In genomic region chr3:194465920-194466570, GRCh38 we compare ENCODE assay signal across 23 cellular contexts. TPM values are rescaled to one million over a fixed set of nuclear protein-coding genes. Genes with fewer than 3 reads are reported as not detected.
A peak's percentile ranks its signal among the peaks of the same experiment; 100 is the strongest.
DNase-seq lines count a peak whose midpoint lies in the region; ATAC-seq, FAIRE-seq and TF ChIP-seq lines count a peak whose summit lies in the region.
"Had no signal": no experiment of that assay in that cellular context is flagged by ENCODE, and none has a peak within 500 bp of the region (broad histone marks: within the 10 kb centered on the region; RNA-seq: fewer than 3 reads in every experiment).

No MANE protein-coding gene starts in this region.

- intact Hi-C loops in activated CD4-positive, alpha-beta T cell treated with anti-CD3 and anti-CD28 coated beads for 36 hours (cut with DNase I, micrococcal nuclease), result loop anchor here in 1 of 2 experiments (5.0 kb wide), 1 partner anchor 134 kb away; no protein-coding TSS in a partner anchor
- intact Hi-C loops in GM12878 (cut with micrococcal nuclease; ENCODE audit: unreplicated experiment) (no loop called here), PC-3 (cut with micrococcal nuclease) (no loop called here)

- H3K9me3 ChIP-seq in OCI-LY3 (ENCODE audit: insufficient read depth, low read length) (no peaks in the 10 kb centered on the region), GM12878 (replicated peaks; ENCODE audit: control insufficient read depth, insufficient read depth, low read length) (no peaks in the 10 kb centered on the region), PC-3 (ENCODE audit: low read length) (no peaks in the 10 kb centered on the region)
- H3K9me3 ChIP-seq: SK-N-SH, upper lobe of left lung had no signal

- H3K36me3 Mint-ChIP-seq in activated CD4-positive, alpha-beta T cell treated with anti-CD3 and anti-CD28 coated beads for 36 hours (ENCODE audit: low read depth), result peaks cover 5% of the 10 kb centered on the region

- in situ Hi-C loops in GM12878 (cut with MboI), result no loop called here

- H3K27ac Mint-ChIP-seq in activated CD4-positive, alpha-beta T cell treated with anti-CD3 and anti-CD28 coated beads for 36 hours, result peak overlapping the region; percentile 72
- H3K27ac Mint-ChIP-seq: stimulated activated naive CD8-positive, alpha-beta T cell treated with anti-CD3 and anti-CD28 coated beads, Interleukin-15, Interleukin-2, amounts not matched to agents 100 ng/mL and 50 ng/mL, for 24 hours had no signal

- RAD21 ChIA-PET in GM12878 (lab: Charles Lee; ENCODE audit: unreplicated experiment), result interaction anchor here (1.3 to 1.4 kb wide), 2 partner anchors 15 to 108 kb away, joined by 3 to 7 read pairs; no protein-coding TSS in a partner anchor

- no peaks in the 10 kb centered on the region for H3F3A ChIP-seq in PC-3 (ENCODE audit: low read length, unreplicated experiment)

- POLR2A ChIA-PET in activated CD4-positive, alpha-beta T cell treated with anti-CD3 and anti-CD28 coated beads for 36 hours (lab: Charles Lee), result interaction anchor here (0.6 to 0.7 kb wide), 2 partner anchors 173 to 1004 kb away, joined by 3 to 7 read pairs; no protein-coding TSS in a partner anchor
- POLR2A ChIA-PET in GM12878 (lab: Charles Lee), result no interaction called here
- POLR2A ChIA-PET in PC-3 (lab: Charles Lee; ENCODE audit: unreplicated experiment), result no interaction called here

- CTCF ChIA-PET in activated CD4-positive, alpha-beta T cell treated with anti-CD3 and anti-CD28 coated beads for 36 hours (lab: Charles Lee), result interaction anchor here (1.1 to 2.4 kb wide), 2 partner anchors 19 to 128 kb away, joined by 6 to 13 read pairs; no protein-coding TSS in a partner anchor
- CTCF ChIA-PET in GM12878 (lab: Yijun Ruan, JAX) (interaction anchor here (1.1 to 2.6 kb wide), 2 partner anchors 24 to 108 kb away, joined by 3 to 13 read pairs; no protein-coding TSS in a partner anchor), PC-3 (lab: Charles Lee) (no interaction called here)

- peak overlapping the region; percentile 52 for H3K4me2 ChIP-seq in OCI-LY3 (ENCODE audit: low read length)
- peak overlapping the region; percentile 2; the same call in 1 of the 2 replicates for H3K4me2 ChIP-seq in GM12878 (ENCODE audit: control insufficient read depth, insufficient read depth)
- no peak overlapping the region for H3K4me2 ChIP-seq in PC-3 (ENCODE audit: low read length)
- H3K4me2 ChIP-seq: SK-N-SH had no signal

- no peak for TF ChIP-seq CTCF in OCI-LY3 (IDR thresholded peaks at IDR 0.05; ENCODE audit: low read depth, low read length)
- TF ChIP-seq CTCF in GM12878 (IDR thresholded peaks at IDR 0.05 in 2 of 3, conservative IDR thresholded peaks at IDR 0.05 in 1 of 3; ENCODE audit: control insufficient read depth in 2 of 3, extremely low read depth in 1 of 3, insufficient read depth in 1 of 3, low read depth in 3 of 3, low read length in 3 of 3), result no peak
- TF ChIP-seq CTCF in PC-3 (conservative IDR thresholded peaks at IDR 0.05; ENCODE audit: low read depth, low read length), result no peak

- H3K27me3 Mint-ChIP-seq in activated CD4-positive, alpha-beta T cell treated with anti-CD3 and anti-CD28 coated beads for 36 hours, result no peaks in the 10 kb centered on the region
- H3K27me3 Mint-ChIP-seq: central memory CD8-positive, alpha-beta T cell; stimulated activated naive CD8-positive, alpha-beta T cell treated with anti-CD3 and anti-CD28 coated beads, Interleukin-15, Interleukin-2, amounts not matched to agents 100 ng/mL and 50 ng/mL, for 24 hours had no signal

- peaks cover 87% of the 10 kb centered on the region for H3K79me2 ChIP-seq in OCI-LY3 (ENCODE audit: low read length)
- peaks cover 65% of the 10 kb centered on the region for H3K79me2 ChIP-seq in GM12878 (ENCODE audit: control insufficient read depth, insufficient read depth, low read length)
- H3K79me2 ChIP-seq in PC-3 (ENCODE audit: low read length), result peaks cover 92% of the 10 kb centered on the region

- no peaks in the 10 kb centered on the region for H3K27me3 ChIP-seq in OCI-LY3 (ENCODE audit: low read depth, low read length)
- H3K27me3 ChIP-seq in GM12878 (replicated peaks in 1 of 2; ENCODE audit: control insufficient read depth in 2 of 2, insufficient read depth in 2 of 2, low read length in 1 of 2), result no peaks in the 10 kb centered on the region
- H3K27me3 ChIP-seq in PC-3 (ENCODE audit: low read length), result no peaks in the 10 kb centered on the region
- H3K27me3 ChIP-seq: pancreas, upper lobe of left lung had no signal

- H3K9ac ChIP-seq in OCI-LY3 (ENCODE audit: low read length) (no peak overlapping the region), GM12878 (ENCODE audit: control insufficient read depth, insufficient read depth, low read length) (no peak overlapping the region), PC-3 (ENCODE audit: low read length) (no peak overlapping the region)
- H3K9ac ChIP-seq: SK-N-SH had no signal

- H3K4me3 Mint-ChIP-seq in activated CD4-positive, alpha-beta T cell treated with anti-CD3 and anti-CD28 coated beads for 36 hours, result no peak overlapping the region
- H3K4me3 Mint-ChIP-seq: CD14-positive monocyte; central memory CD8-positive, alpha-beta T cell; stimulated activated naive CD8-positive, alpha-beta T cell treated with anti-CD3 and anti-CD28 coated beads, Interleukin-15, Interleukin-2, amounts not matched to agents 100 ng/mL and 50 ng/mL, for 24 hours had no signal

- peaks cover 32% of the 10 kb centered on the region for H3K4me1 ChIP-seq in OCI-LY3 (ENCODE audit: low read length)
- peaks cover 10% of the 10 kb centered on the region for H3K4me1 ChIP-seq in GM12878 (ENCODE audit: control insufficient read depth, insufficient read depth, low read length)
- peaks cover 13% of the 10 kb centered on the region for H3K4me1 ChIP-seq in PC-3 (ENCODE audit: insufficient read depth, low read length)
- H3K4me1 ChIP-seq: upper lobe of left lung had no signal

- H3K4me3 ChIP-seq in OCI-LY3 (ENCODE audit: low read length) (peak overlapping the region; percentile 4; the same call in 1 of the 2 replicates), GM12878 (no peak overlapping the region), PC-3 (ENCODE audit: low read length) (no peak overlapping the region)
- H3K4me3 ChIP-seq: pancreas, upper lobe of left lung had no signal

- TF ChIP-seq POLR2A in GM12878 (IDR thresholded peaks at IDR 0.05; ENCODE audit: low read depth, low read length), result no peak

- peaks cover 30% of the 10 kb centered on the region for H3K4me1 Mint-ChIP-seq in activated CD4-positive, alpha-beta T cell treated with anti-CD3 and anti-CD28 coated beads for 36 hours

- no peak for FAIRE-seq in GM12878 (lab: Jason Lieb, UNC)
- FAIRE-seq: A204.1, islet of Langerhans, pancreas, RCC 7860 had no signal

- SMC1A ChIA-PET in GM12878 (lab: Charles Lee; ENCODE audit: uncharacterized antibody, unreplicated experiment), result interaction anchor here (0.7 to 1.5 kb wide), 4 partner anchors 9 to 31 kb away, joined by 3 to 7 read pairs (median 4); no protein-coding TSS in a partner anchor

- TF ChIP-seq RAD21 in GM12878 (IDR thresholded peaks at IDR 0.05; ENCODE audit: insufficient read depth, low read depth, low read length), result no peak

- no TSS peak for BruUV-seq in GM12878 (replicated peaks; lab: Mats Ljungman, UMichigan)
- BruUV-seq in PC-3 (replicated peaks; lab: Mats Ljungman, UMichigan), result no TSS peak

- H4K20me1 ChIP-seq in OCI-LY3 (ENCODE audit: insufficient read depth, low read length) (peaks cover 31% of the 10 kb centered on the region), GM12878 (ENCODE audit: control insufficient read depth, insufficient read depth) (no peaks in the 10 kb centered on the region), PC-3 (ENCODE audit: low read length) (peaks cover 11% of the 10 kb centered on the region; the same call in 1 of the 2 replicates)

- no peaks in the 10 kb centered on the region for H3K9me3 Mint-ChIP-seq in activated CD4-positive, alpha-beta T cell treated with anti-CD3 and anti-CD28 coated beads for 36 hours (ENCODE audit: low read depth)
- H3K9me3 Mint-ChIP-seq: CD14-positive monocyte; central memory CD8-positive, alpha-beta T cell; stimulated activated naive CD8-positive, alpha-beta T cell treated with anti-CD3 and anti-CD28 coated beads, Interleukin-15, Interleukin-2, amounts not matched to agents 100 ng/mL and 50 ng/mL, for 24 hours had no signal

- peaks cover 4% of the 10 kb centered on the region for H3K36me3 ChIP-seq in OCI-LY3 (replicated peaks; ENCODE audit: low read depth, low read length)
- H3K36me3 ChIP-seq in GM12878 (ENCODE audit: control insufficient read depth in 2 of 2, insufficient read depth in 2 of 2, low read length in 1 of 2), result peaks cover 0 to 7% of the 10 kb centered on the region in 2 experiments; a peak in 2 of 4 replicates
- no peaks in the 10 kb centered on the region for H3K36me3 ChIP-seq in PC-3 (ENCODE audit: low read depth, low read length)
- H3K36me3 ChIP-seq: pancreas, upper lobe of left lung had no signal

- H2AFZ ChIP-seq in OCI-LY3 (ENCODE audit: low read depth, low read length) (no peak overlapping the region), GM12878 (ENCODE audit: control insufficient read depth, low read depth, low read length) (no peak overlapping the region), PC-3 (ENCODE audit: low read length) (no peak overlapping the region)

- no peaks in the 10 kb centered on the region for H3K9me2 ChIP-seq in PC-3 (replicated peaks; ENCODE audit: low read length)
- H3K9me2 ChIP-seq: SK-N-SH had no signal

- H3K27ac ChIP-seq in OCI-LY3 (ENCODE audit: low read length) (no peak overlapping the region), GM12878 (ENCODE audit: control insufficient read depth, insufficient read depth) (no peak overlapping the region; the same call in 1 of the 2 replicates), PC-3 (ENCODE audit: low read length) (no peak overlapping the region)
- H3K27ac ChIP-seq: pancreas, upper lobe of left lung had no signal

- peak; percentile 74 for ATAC-seq in activated CD4-positive, alpha-beta T cell treated with anti-CD3 and anti-CD28 coated beads for 36 hours
- ATAC-seq in GM19351 (IDR thresholded peaks at IDR 0.05; ENCODE audit: unreplicated experiment) (peak; percentile 68), GM12878 (peak; percentile 74), PC-3 (no peak)
- ATAC-seq: pancreas, sciatic nerve had no signal

- WGBS in GM12878 (ENCODE audit: insufficient coverage, insufficient replicate concordance, low lambda C conversion rate, missing lambda C conversion rate), result 29% methylated on average over 5 of the region's 5 CpGs

- no peak for DNase-seq in activated CD4-positive, alpha-beta T cell treated with anti-CD3 and anti-CD28 coated beads for 36 hours
- DNase-seq in activated CD4-positive, alpha-beta T cell treated with anti-CD3 and anti-CD28 coated beads for 4 hours, result no peak
- no peak for DNase-seq in GM12878 (ENCODE audit: low read depth, low spot score)
- DNase-seq in GDM1 (lab: John Stamatoyannopoulos, UW), result no peak
- no peak for DNase-seq in PC-3
- no peak for DNase-seq in DMS153 (lab: John Stamatoyannopoulos, UW)
- DNase-seq: activated CD4-positive, alpha-beta T cell treated with anti-CD3 and anti-CD28 coated beads, Interleukin-2, amount 50 U/mL, for 1 hour; DMS79 treated with DMSO at 0.1 percent for 48 hours; effector memory CD4-positive, alpha-beta T cell; NCI-H146; NCI-H82; pancreas; SK-N-SH; upper lobe of left lung had no signal

- TF ChIP-seq EP300 in GM12878 (IDR thresholded peaks at IDR 0.05; ENCODE audit: borderline replicate concordance in 1 of 2, control insufficient read depth in 1 of 2, low read depth in 2 of 2, low read length in 2 of 2), result no peak

RNA-seq across cellular contexts. Expression of gene ATP13A3, which starts 20.8 kb away (rescaled TPM):
- 100 to 1,000 TPM in 1 of 2 experiments, 10 to 100 TPM in 1; 61.4 to 107 TPM for total RNA-seq in activated CD4-positive, alpha-beta T cell treated with anti-CD3 and anti-CD28 coated beads for 36 hours
- 462 and 491 TPM in 2 replicates for total RNA-seq in GM12878 (2013; cell fraction: nucleolus; rRNA removed)
- 91.0 and 126 TPM in 2 replicates for total RNA-seq in GM12878 (2014; rRNA removed)
- total RNA-seq in GM12878 (2014; rRNA removed; fragmentation: Illumina TruSeq; extraction: Trizol), result 89.9 and 90.2 TPM in 2 replicates
- total RNA-seq in GM12878 (2021), result 88.4 and 108 TPM in 2 replicates
- polyA plus RNA-seq in GM12878 (2011; ENCODE audit: low read depth), result 15.6 TPM
- polyA plus RNA-seq in GM12878 (2011; rRNA removed), result 106 and 188 TPM in 2 replicates
- 36.1 and 36.9 TPM in 2 replicates for polyA plus RNA-seq in GM12878 (2011; cell fraction: cytosol; rRNA removed)
- 63.7 and 68.3 TPM in 2 replicates for polyA plus RNA-seq in GM12878 (2011; cell fraction: nucleus; rRNA removed)
- polyA plus RNA-seq in GM12878 (2012), result 23.8 and 32.6 TPM in 2 replicates
- polyA plus RNA-seq in GM12878 (2014; fragmentation: Illumina TruSeq; extraction: Trizol), result 75.6 and 83.3 TPM in 2 replicates
- 10 to 100 TPM; 14.0 to 17.7 TPM for polyA plus RNA-seq in GM12878 (2014; fragmentation: Nextera tagmentation; extraction: Ambion mirVana)
- 54.4 and 63.3 TPM in 2 replicates for polyA plus RNA-seq in GM12878 (2014; rRNA removed)
- 10 to 100 TPM; 15.6 to 25.2 TPM for polyA plus RNA-seq in GM12878 (2016; fragmentation: Nextera tagmentation; extraction: Ambion mirVana)
- polyA minus RNA-seq in GM12878 (2011; rRNA and poly(A)+ RNA removed), result 165 and 257 TPM in 2 replicates
- polyA minus RNA-seq in GM12878 (2011; cell fraction: cytosol; rRNA and poly(A)+ RNA removed), result 62.7 and 78.3 TPM in 2 replicates
- 67.8 and 92.3 TPM in 2 replicates for polyA minus RNA-seq in GM12878 (2011; cell fraction: nucleus; rRNA and poly(A)+ RNA removed)
- 69.4 and 101 TPM in 2 replicates for total RNA-seq in PC-3 (2014; rRNA removed)
